Comparison of ENCODE assay signal across 12 cellular contexts in the genomic region with DNA sequence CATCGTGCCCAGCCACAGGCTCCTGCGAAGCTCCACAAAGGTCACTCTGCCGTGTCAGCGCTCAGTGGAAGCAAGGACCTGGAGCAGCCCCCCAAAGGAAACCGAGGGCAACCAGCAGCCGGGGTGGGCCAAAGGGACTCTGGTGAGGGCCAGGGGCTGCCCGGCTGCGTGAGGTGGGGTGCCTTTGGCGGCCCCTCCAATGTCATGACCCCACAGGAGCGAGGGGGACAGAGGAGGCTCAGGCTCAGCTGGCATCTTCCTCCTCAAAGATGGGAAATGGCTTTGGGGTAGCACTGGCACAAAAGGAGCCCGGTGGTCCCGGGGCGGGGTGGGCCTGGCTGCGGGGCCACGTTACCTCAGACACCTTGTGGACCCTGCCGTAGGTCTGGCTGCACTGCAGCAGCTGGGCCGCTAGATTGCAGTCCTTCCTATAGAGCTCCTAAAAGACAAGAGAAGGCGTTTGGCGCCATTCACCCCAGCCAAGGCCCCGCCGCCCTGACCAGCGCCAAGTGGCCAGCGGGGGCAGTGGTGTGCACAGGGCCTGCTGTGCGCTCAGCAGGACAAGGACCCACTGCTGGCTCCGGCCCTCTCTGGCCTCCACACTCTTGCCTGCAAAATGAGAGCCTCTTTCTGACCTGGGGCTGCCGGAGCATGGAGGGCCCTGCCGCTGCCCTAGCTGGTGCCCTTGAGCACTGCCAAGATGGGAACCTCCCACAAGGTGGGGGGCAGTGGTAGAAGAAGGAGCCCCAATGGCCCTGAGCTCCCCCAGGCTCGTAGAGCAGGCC. TPM values are rescaled to one million over a fixed set of nuclear protein-coding genes. Genes with fewer than 3 reads are reported as not detected.
DNase-seq lines count a peak whose midpoint lies in the region; ATAC-seq and TF ChIP-seq lines count a peak whose summit lies in the region.
"Had no signal": no experiment of that assay in that cellular context is flagged by ENCODE, and none has a peak within 500 bp of the region (broad histone marks: within the 10 kb centered on the region; RNA-seq: fewer than 3 reads in every experiment).

No MANE protein-coding gene starts in this region.

- no peak overlapping the region for H3K4me3 ChIP-seq in SK-N-SH (ENCODE audit: low read depth in 2 of 2, low read length in 1 of 2)
- no peak overlapping the region for H3K4me3 ChIP-seq in hepatocyte
- no peak overlapping the region for H3K4me3 ChIP-seq in testis
- H3K4me3 ChIP-seq: BLaER1 treated with 17β-estradiol and CSF1 and Interleukin-3, amounts not matched to agents 10 nM and 100 nM; SJCRH30 had no signal

- DNase-seq in activated effector memory CD4-positive, alpha-beta T cell treated with anti-CD3 and anti-CD28 coated beads, Interleukin-2, amount 50 U/mL, for 16 hours, result peak; percentile 59
- no peak for DNase-seq in activated effector memory CD4-positive, alpha-beta T cell treated with Interleukin-2 at 50 U/mL for 16 hours
- DNase-seq in SK-N-SH, result peak; percentile 85
- DNase-seq in hepatocyte (ENCODE audit: low spot score), result no peak
- DNase-seq in testis, result peak; percentile 70
- DNase-seq in activated gamma-delta T cell (lab: John Stamatoyannopoulos, UW), result no peak
- DNase-seq: NCI-H1092 treated with DMSO at 0.1 percent for 48 hours had no signal

- H3K79me2 ChIP-seq in SK-N-SH (ENCODE audit: insufficient read depth) (no peaks in the 10 kb centered on the region), hepatocyte (no peaks in the 10 kb centered on the region)

- H2AFZ ChIP-seq in SK-N-SH (ENCODE audit: low read depth), result no peak overlapping the region
- no peak overlapping the region for H2AFZ ChIP-seq in hepatocyte

- H3K27me3 ChIP-seq in SK-N-SH (ENCODE audit: insufficient read depth) (no peaks in the 10 kb centered on the region), hepatocyte (no peaks in the 10 kb centered on the region), testis (no peaks in the 10 kb centered on the region)
- H3K27me3 ChIP-seq: SJCRH30 had no signal

- H3K36me3 ChIP-seq in SK-N-SH (replicated peaks in 1 of 2; ENCODE audit: control insufficient read depth in 1 of 2, insufficient read depth in 2 of 2, low read length in 1 of 2) (peaks cover 0 to 9% of the 10 kb centered on the region in 2 experiments), hepatocyte (replicated peaks; ENCODE audit: insufficient read depth, low read depth) (no peaks in the 10 kb centered on the region), testis (ENCODE audit: low read depth, missing control alignments) (no peaks in the 10 kb centered on the region)
- H3K36me3 ChIP-seq: BLaER1 treated with 17β-estradiol and CSF1 and Interleukin-3, amounts not matched to agents 10 nM and 100 nM; SJCRH30 had no signal

- CTCF ChIA-PET in SK-N-SH (lab: Yijun Ruan, JAX), result interaction anchor here (0.6 to 11.4 kb wide), 23 partner anchors 9 to 1125 kb away, joined by 3 to 82 read pairs (median 4); no protein-coding TSS in a partner anchor

- no peaks in the 10 kb centered on the region for H3K9me3 ChIP-seq in SK-N-SH
- no peaks in the 10 kb centered on the region for H3K9me3 ChIP-seq in hepatocyte (ENCODE audit: low read depth)
- H3K9me3 ChIP-seq in testis, result no peaks in the 10 kb centered on the region
- H3K9me3 ChIP-seq: BLaER1 treated with 17β-estradiol and CSF1 and Interleukin-3, amounts not matched to agents 10 nM and 100 nM; SJCRH30 had no signal

- no peak overlapping the region for H3K9ac ChIP-seq in SK-N-SH
- H3K9ac ChIP-seq: BLaER1 treated with 17β-estradiol and CSF1 and Interleukin-3, amounts not matched to agents 10 nM and 100 nM had no signal

- no peak for TF ChIP-seq EP300 in SK-N-SH (IDR thresholded peaks at IDR 0.05; ENCODE audit: borderline replicate concordance in 1 of 2, low read depth in 1 of 2, low read length in 1 of 2)

- no peaks in the 10 kb centered on the region for H4K20me1 ChIP-seq in SK-N-SH (ENCODE audit: insufficient read depth)
- H4K20me1 ChIP-seq in hepatocyte (ENCODE audit: insufficient read depth, poor library complexity, severe bottlenecking), result no peaks in the 10 kb centered on the region
- H4K20me1 ChIP-seq: BLaER1 treated with 17β-estradiol and CSF1 and Interleukin-3, amounts not matched to agents 10 nM and 100 nM had no signal

- intact Hi-C loops in testis (cut with DNase I; ENCODE audit: low total_unique reads), result no loop called here

- peaks cover 0 to 46% of the 10 kb centered on the region in 2 experiments; a peak in 1 of 4 replicates for H3K4me1 ChIP-seq in SK-N-SH (ENCODE audit: control insufficient read depth in 1 of 2, insufficient read depth in 2 of 2, low read depth in 1 of 2, low read length in 1 of 2)
- H3K4me1 ChIP-seq in hepatocyte (ENCODE audit: insufficient read depth), result no peaks in the 10 kb centered on the region
- peaks cover 3% of the 10 kb centered on the region for H3K4me1 ChIP-seq in testis

- no peak for TF ChIP-seq POLR2A in testis (IDR thresholded peaks at IDR 0.05)

- H3K9me2 ChIP-seq in SK-N-SH (no peaks in the 10 kb centered on the region), hepatocyte (replicated peaks; ENCODE audit: insufficient read depth) (no peaks in the 10 kb centered on the region)

- POLR2A ChIA-PET in SK-N-SH (lab: Yijun Ruan, JAX), result interaction anchor here (12.0 kb wide), 1 partner anchor 99 kb away, joined by 91 read pairs; no protein-coding TSS in a partner anchor

- peak; percentile 42 for TF ChIP-seq RAD21 in SK-N-SH (IDR thresholded peaks at IDR 0.05; ENCODE audit: low read length)

- 88% methylated on average over 9 of the region's 28 CpGs for WGBS in SK-N-SH (ENCODE audit: low lambda C conversion rate)
- WGBS in hepatocyte (ENCODE audit: low lambda C conversion rate, missing lambda C conversion rate), result 90% methylated on average over 28 of the region's 28 CpGs
- 89 to 97% methylated on average over 5 to 28 of the region's 28 CpGs for WGBS in testis, 2 donors

- peak overlapping the region in 1 of 2 experiments; percentile 56; a peak in 1 of 4 replicates for H3K27ac ChIP-seq in SK-N-SH (ENCODE audit: low read depth in 2 of 2, low read length in 1 of 2)
- H3K27ac ChIP-seq in hepatocyte, result no peak overlapping the region
- no peak overlapping the region for H3K27ac ChIP-seq in testis

- H3K4me2 ChIP-seq in SK-N-SH (no peak overlapping the region), hepatocyte (no peak overlapping the region)

- TF ChIP-seq CTCF in SK-N-SH (IDR thresholded peaks at IDR 0.05) (peak; percentile 48), hepatocyte (IDR thresholded peaks at IDR 0.05; ENCODE audit: poor library complexity) (peak; percentile 22), testis (IDR thresholded peaks at IDR 0.05) (peak; percentile 26 to 49 (median 38))

- ATAC-seq in HG02642 (IDR thresholded peaks at IDR 0.05; ENCODE audit: poor library complexity, unreplicated experiment) (no peak), HG02840 (IDR thresholded peaks at IDR 0.05; ENCODE audit: low FRiP score, unreplicated experiment) (no peak)
- ATAC-seq: stimulated activated memory B cell treated with anti-CD40 and anti-IgM and Interleukin-4, amounts not matched to agents 10 μg/mL and 1 μg/mL and 100 μg/mL, for 72 hours had no signal

- no peaks in the 10 kb centered on the region for H3F3A ChIP-seq in SK-N-SH (replicated peaks; ENCODE audit: insufficient read depth)

TF ChIP-seq in SK-N-SH, 30 proteins besides CTCF, POLR2A, EP300 and RAD21:
- TF ChIP-seq FOXM1 (IDR thresholded peaks at IDR 0.05; ENCODE audit: low read depth), result no peak
- peak; percentile 38 for TF ChIP-seq SMC3 (IDR thresholded peaks at IDR 0.05; ENCODE audit: low read depth, low read length)
- TF ChIP-seq, protein P1, sequence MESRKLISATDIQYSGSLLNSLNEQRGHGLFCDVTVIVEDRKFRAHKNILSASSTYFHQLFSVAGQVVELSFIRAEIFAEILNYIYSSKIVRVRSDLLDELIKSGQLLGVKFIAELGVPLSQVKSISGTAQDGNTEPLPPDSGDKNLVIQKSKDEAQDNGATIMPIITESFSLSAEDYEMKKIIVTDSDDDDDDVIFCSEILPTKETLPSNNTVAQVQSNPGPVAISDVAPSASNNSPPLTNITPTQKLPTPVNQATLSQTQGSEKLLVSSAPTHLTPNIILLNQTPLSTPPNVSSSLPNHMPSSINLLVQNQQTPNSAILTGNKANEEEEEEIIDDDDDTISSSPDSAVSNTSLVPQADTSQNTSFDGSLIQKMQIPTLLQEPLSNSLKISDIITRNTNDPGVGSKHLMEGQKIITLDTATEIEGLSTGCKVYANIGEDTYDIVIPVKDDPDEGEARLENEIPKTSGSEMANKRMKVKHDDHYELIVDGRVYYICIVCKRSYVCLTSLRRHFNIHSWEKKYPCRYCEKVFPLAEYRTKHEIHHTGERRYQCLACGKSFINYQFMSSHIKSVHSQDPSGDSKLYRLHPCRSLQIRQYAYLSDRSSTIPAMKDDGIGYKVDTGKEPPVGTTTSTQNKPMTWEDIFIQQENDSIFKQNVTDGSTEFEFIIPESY (IDR thresholded peaks at IDR 0.05; ENCODE audit: borderline replicate concordance, low read depth), result peak; percentile 46; the same call in 1 of the 2 replicates

RNA-seq across cellular contexts. Expression of gene BEGAIN, which starts 46.9 kb away (rescaled TPM):
- polyA plus RNA-seq in SK-N-SH (2012; rRNA removed), result 4.2 and 4.4 TPM in 2 replicates
- 1.9 and 4.4 TPM in 2 replicates for polyA plus RNA-seq in SK-N-SH (2012; cell fraction: cytosol; rRNA removed)
- polyA plus RNA-seq in SK-N-SH (2012; cell fraction: nucleus; rRNA removed), result 23.8 and 41.4 TPM in 2 replicates
- 0.56 and 1.4 TPM in 2 replicates for total RNA-seq in hepatocyte
- polyA plus RNA-seq in hepatocyte, result 1.8 and 2.5 TPM in 2 replicates
- total RNA-seq in testis, result 1 to 10 TPM; 6.9 to 7.6 TPM
- polyA plus RNA-seq in testis (ENCODE audit: insufficient read depth, low read depth, low replicate concordance), result 4.5 TPM

Comparison
In these comparisons a context has a peak if more than half of its experiments do, and no peak if none do; other contexts are left out.
1. DNase-seq: peak in activated effector memory CD4-positive, alpha-beta T cell treated with anti-CD3 and anti-CD28 coated beads, Interleukin-2, amount 50 U/mL, for 16 hours (single experiment), SK-N-SH (single experiment) and testis (single experiment); none in activated effector memory CD4-positive, alpha-beta T cell treated with Interleukin-2 at 50 U/mL for 16 hours (single experiment), hepatocyte (single experiment) and activated gamma-delta T cell (single experiment).
2. Peak in every context shown above with its lines, with median percentiles within 50 percentile points of each other: CTCF ChIP-seq.